ENCODE assay signal across 2 cellular contexts in the genomic region with DNA sequence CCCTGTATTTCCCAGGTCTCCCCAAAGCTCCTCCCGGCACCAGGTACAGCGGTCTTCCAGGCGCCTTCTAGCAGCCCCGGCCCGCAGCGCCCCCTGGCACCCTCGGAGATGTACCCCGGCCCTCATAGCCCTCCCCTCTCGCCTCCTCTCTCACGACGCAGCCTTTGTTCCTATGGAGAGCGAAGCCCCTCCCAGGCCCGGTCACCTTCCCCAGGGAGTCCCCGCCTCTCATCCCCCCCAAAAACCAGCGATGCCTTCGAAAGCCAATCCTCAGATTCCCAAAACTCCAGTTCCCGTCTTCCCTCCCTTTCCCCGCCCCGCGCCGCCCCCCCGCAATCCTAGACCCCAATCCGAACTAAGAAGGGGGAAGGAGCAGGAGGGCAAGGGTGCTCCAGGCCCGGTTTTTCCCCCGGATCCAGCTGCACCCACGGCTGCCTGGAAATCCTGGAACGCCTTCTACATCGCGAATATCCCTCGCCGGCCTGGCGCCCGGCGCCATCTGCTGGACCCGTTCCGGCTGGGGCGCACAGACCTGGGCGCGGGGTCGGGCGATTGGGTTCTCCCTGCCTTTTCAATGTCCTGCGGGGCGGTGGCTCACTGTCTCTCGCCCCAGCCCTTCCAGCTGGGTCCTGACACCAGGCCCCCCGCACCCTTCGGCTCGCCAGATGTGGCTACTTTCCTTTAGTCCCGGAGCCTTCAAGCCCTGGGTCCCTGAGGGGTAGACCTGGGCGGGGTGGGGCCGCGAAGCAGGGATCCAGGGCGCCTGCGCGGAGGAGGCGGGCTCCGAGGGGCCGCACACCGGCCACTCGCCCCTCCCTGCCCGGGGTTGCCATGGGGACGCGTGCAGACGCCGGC.
TF ChIP-seq lines count a peak whose summit lies in the region.

A gene with protein sequence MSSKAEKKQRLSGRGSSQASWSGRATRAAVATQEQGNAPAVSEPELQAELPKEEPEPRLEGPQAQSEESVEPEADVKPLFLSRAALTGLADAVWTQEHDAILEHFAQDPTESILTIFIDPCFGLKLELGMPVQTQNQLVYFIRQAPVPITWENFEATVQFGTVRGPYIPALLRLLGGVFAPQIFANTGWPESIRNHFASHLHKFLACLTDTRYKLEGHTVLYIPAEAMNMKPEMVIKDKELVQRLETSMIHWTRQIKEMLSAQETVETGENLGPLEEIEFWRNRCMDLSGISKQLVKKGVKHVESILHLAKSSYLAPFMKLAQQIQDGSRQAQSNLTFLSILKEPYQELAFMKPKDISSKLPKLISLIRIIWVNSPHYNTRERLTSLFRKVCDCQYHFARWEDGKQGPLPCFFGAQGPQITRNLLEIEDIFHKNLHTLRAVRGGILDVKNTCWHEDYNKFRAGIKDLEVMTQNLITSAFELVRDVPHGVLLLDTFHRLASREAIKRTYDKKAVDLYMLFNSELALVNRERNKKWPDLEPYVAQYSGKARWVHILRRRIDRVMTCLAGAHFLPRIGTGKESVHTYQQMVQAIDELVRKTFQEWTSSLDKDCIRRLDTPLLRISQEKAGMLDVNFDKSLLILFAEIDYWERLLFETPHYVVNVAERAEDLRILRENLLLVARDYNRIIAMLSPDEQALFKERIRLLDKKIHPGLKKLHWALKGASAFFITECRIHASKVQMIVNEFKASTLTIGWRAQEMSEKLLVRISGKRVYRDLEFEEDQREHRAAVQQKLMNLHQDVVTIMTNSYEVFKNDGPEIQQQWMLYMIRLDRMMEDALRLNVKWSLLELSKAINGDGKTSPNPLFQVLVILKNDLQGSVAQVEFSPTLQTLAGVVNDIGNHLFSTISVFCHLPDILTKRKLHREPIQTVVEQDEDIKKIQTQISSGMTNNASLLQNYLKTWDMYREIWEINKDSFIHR (N-terminal part only) (plus strand): TSS at position 844 of the 855 bp plus-strand sequence. CDS start 1,991 bp downstream, outside the sequence.

TF ChIP-seq in GM12891, 5 proteins besides CTCF, POLR2A, EP300 and RAD21:
- TF ChIP-seq POU2F2 (IDR thresholded peaks at IDR 0.05; ENCODE audit: low read depth, low read length) (no peak), PAX5 (IDR thresholded peaks at IDR 0.05; ENCODE audit: insufficient read depth, low read length, severe bottlenecking) (no peak), SPI1 (IDR thresholded peaks at IDR 0.05; ENCODE audit: low read depth, low read length) (no peak), TAF1 (IDR thresholded peaks at IDR 0.05; ENCODE audit: low read depth, low read length) (no peak), POLR2AphosphoS5 (IDR thresholded peaks at IDR 0.05; ENCODE audit: low read depth, low read length) (no peak)

TF ChIP-seq in endothelial cell of umbilical vein, 7 proteins besides CTCF, POLR2A, EP300 and RAD21:
- TF ChIP-seq POLR2AphosphoS5 (IDR thresholded peaks at IDR 0.05; ENCODE audit: insufficient read depth, low read depth, low read length), result peak; percentile 48
- no peak for TF ChIP-seq GATA2 (IDR thresholded peaks at IDR 0.05; ENCODE audit: insufficient read depth, insufficient read length, low read depth, low read length)
